In genomic region chr12:52953181-52953841, GRCh38 we compare ENCODE assay signal across 2 cellular contexts.
TF ChIP-seq lines count a peak whose summit lies in the region.

No MANE protein-coding gene starts in this region.

TF ChIP-seq in IMR-90, 13 proteins besides CTCF, POLR2A, EP300 and RAD21:
- TF ChIP-seq CEBPB (IDR thresholded peaks at IDR 0.05; ENCODE audit: low read depth, low read length): no peak
- TF ChIP-seq FOS (IDR thresholded peaks at IDR 0.05; ENCODE audit: low read depth, low read length): no peak
- TF ChIP-seq CHD1 (IDR thresholded peaks at IDR 0.05; ENCODE audit: low read depth, low read length): no peak
- TF ChIP-seq RCOR1 (IDR thresholded peaks at IDR 0.05; ENCODE audit: insufficient replicate concordance, low read length): no peak
- TF ChIP-seq, protein P1, sequence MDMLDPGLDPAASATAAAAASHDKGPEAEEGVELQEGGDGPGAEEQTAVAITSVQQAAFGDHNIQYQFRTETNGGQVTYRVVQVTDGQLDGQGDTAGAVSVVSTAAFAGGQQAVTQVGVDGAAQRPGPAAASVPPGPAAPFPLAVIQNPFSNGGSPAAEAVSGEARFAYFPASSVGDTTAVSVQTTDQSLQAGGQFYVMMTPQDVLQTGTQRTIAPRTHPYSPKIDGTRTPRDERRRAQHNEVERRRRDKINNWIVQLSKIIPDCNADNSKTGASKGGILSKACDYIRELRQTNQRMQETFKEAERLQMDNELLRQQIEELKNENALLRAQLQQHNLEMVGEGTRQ (IDR thresholded peaks at IDR 0.05; ENCODE audit: low read depth, low read length): no peak

TF ChIP-seq in K562, 482 proteins besides CTCF, POLR2A, EP300 and RAD21:
- no peak for TF ChIP-seq TGIF2 (CRISPR knock-in tag; IDR thresholded peaks at IDR 0.05)
- no peak for TF ChIP-seq TFAP4 (CRISPR knock-in tag; IDR thresholded peaks at IDR 0.05; ENCODE audit: borderline replicate concordance)
- peak; percentile 65 for TF ChIP-seq NFIC (IDR thresholded peaks at IDR 0.05)
- TF ChIP-seq FOXK2 (conservative IDR thresholded peaks at IDR 0.05 in 1 of 2, IDR thresholded peaks at IDR 0.05 in 1 of 2; ENCODE audit: low read depth in 2 of 2): no peak
- TF ChIP-seq KDM5B (IDR thresholded peaks at IDR 0.05; ENCODE audit: insufficient replicate concordance, low read depth, low read length): peak; percentile 35
- TF ChIP-seq BDP1 (IDR thresholded peaks at IDR 0.05; ENCODE audit: insufficient read depth, insufficient read length): no peak
- TF ChIP-seq, protein P2, sequence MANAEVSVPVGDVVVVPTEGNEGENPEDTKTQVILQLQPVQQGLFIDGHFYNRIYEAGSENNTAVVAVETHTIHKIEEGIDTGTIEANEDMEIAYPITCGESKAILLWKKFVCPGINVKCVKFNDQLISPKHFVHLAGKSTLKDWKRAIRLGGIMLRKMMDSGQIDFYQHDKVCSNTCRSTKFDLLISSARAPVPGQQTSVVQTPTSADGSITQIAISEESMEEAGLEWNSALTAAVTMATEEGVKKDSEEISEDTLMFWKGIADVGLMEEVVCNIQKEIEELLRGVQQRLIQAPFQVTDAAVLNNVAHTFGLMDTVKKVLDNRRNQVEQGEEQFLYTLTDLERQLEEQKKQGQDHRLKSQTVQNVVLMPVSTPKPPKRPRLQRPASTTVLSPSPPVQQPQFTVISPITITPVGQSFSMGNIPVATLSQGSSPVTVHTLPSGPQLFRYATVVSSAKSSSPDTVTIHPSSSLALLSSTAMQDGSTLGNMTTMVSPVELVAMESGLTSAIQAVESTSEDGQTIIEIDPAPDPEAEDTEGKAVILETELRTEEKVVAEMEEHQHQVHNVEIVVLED (CRISPR knock-in tag; IDR thresholded peaks at IDR 0.05): no peak
- TF ChIP-seq, protein P3, sequence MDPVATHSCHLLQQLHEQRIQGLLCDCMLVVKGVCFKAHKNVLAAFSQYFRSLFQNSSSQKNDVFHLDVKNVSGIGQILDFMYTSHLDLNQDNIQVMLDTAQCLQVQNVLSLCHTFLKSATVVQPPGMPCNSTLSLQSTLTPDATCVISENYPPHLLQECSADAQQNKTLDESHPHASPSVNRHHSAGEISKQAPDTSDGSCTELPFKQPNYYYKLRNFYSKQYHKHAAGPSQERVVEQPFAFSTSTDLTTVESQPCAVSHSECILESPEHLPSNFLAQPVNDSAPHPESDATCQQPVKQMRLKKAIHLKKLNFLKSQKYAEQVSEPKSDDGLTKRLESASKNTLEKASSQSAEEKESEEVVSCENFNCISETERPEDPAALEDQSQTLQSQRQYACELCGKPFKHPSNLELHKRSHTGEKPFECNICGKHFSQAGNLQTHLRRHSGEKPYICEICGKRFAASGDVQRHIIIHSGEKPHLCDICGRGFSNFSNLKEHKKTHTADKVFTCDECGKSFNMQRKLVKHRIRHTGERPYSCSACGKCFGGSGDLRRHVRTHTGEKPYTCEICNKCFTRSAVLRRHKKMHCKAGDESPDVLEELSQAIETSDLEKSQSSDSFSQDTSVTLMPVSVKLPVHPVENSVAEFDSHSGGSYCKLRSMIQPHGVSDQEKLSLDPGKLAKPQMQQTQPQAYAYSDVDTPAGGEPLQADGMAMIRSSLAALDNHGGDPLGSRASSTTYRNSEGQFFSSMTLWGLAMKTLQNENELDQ (CRISPR knock-in tag; IDR thresholded peaks at IDR 0.05; ENCODE audit: borderline replicate concordance): no peak
- TF ChIP-seq NR3C1 (CRISPR knock-in tag; IDR thresholded peaks at IDR 0.05): no peak
- TF ChIP-seq, protein P4, sequence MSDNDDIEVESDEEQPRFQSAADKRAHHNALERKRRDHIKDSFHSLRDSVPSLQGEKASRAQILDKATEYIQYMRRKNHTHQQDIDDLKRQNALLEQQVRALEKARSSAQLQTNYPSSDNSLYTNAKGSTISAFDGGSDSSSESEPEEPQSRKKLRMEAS (CRISPR knock-in tag; IDR thresholded peaks at IDR 0.05): no peak
- TF ChIP-seq EZH2 (IDR thresholded peaks at IDR 0.05; ENCODE audit: borderline replicate concordance, low read depth, low read length): no peak
- no peak for TF ChIP-seq MBD2 (IDR thresholded peaks at IDR 0.05; ENCODE audit: borderline replicate concordance, low read depth)
- TF ChIP-seq ZNF507 (tag; conservative IDR thresholded peaks at IDR 0.05): no peak
- TF ChIP-seq POLR2B (IDR thresholded peaks at IDR 0.05; ENCODE audit: low read depth, partially characterized antibody): peak; percentile 59
- TF ChIP-seq KAT7 (CRISPR knock-in tag; IDR thresholded peaks at IDR 0.05; ENCODE audit: borderline replicate concordance): no peak
- peak; percentile 20; the same call in 1 of the 2 replicates for TF ChIP-seq RBFOX2 (IDR thresholded peaks at IDR 0.05; ENCODE audit: low read depth, low read length)
- TF ChIP-seq PHB (CRISPR knock-in tag; IDR thresholded peaks at IDR 0.05): no peak
- TF ChIP-seq, protein P5, sequence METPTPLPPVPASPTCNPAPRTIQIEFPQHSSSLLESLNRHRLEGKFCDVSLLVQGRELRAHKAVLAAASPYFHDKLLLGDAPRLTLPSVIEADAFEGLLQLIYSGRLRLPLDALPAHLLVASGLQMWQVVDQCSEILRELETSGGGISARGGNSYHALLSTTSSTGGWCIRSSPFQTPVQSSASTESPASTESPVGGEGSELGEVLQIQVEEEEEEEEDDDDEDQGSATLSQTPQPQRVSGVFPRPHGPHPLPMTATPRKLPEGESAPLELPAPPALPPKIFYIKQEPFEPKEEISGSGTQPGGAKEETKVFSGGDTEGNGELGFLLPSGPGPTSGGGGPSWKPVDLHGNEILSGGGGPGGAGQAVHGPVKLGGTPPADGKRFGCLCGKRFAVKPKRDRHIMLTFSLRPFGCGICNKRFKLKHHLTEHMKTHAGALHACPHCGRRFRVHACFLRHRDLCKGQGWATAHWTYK (CRISPR knock-in tag; IDR thresholded peaks at IDR 0.05): no peak
- TF ChIP-seq CREM (IDR thresholded peaks at IDR 0.05; ENCODE audit: low read depth): no peak
- 0 out of 2 replicates have a peak, but pooled peaks have one; percentile 42 for TF ChIP-seq SUPT5H (IDR thresholded peaks at IDR 0.05)
